ENCODE assay signal across 1 cellular context in genomic region chr6:166565084-166565651, GRCh38.
TF ChIP-seq lines count a peak whose summit lies in the region.

No MANE protein-coding gene starts in this region.

TF ChIP-seq in H1, 55 proteins besides CTCF, POLR2A, EP300 and RAD21:
- TF ChIP-seq POLR2AphosphoS5 (IDR thresholded peaks at IDR 0.05; ENCODE audit: low read depth, low read length) (no peak), HDAC6 (IDR thresholded peaks at IDR 0.05; ENCODE audit: low read depth, low read length) (no peak), EGR1 (IDR thresholded peaks at IDR 0.05; ENCODE audit: borderline replicate concordance, low read depth, low read length) (no peak), RBBP5 (IDR thresholded peaks at IDR 0.05; ENCODE audit: borderline replicate concordance, low read depth, low read length) (no peak), BCL11A (IDR thresholded peaks at IDR 0.05; ENCODE audit: low read depth in 2 of 2, low read length in 2 of 2) (no peak), SP1 (IDR thresholded peaks at IDR 0.05; ENCODE audit: low read depth, low read length) (no peak), POU5F1 (IDR thresholded peaks at IDR 0.05; ENCODE audit: low read depth, low read length) (no peak), RNF2 (IDR thresholded peaks at IDR 0.05; ENCODE audit: borderline replicate concordance, low read depth, low read length, missing control alignments, poor library complexity, severe bottlenecking) (no peak), BACH1 (IDR thresholded peaks at IDR 0.05; ENCODE audit: low read length) (no peak), SUZ12 (IDR thresholded peaks at IDR 0.05; ENCODE audit: low read length) (no peak), E2F6 (IDR thresholded peaks at IDR 0.05) (no peak)
